14 cellular contexts compared by ENCODE assay signal in the genomic region with DNA sequence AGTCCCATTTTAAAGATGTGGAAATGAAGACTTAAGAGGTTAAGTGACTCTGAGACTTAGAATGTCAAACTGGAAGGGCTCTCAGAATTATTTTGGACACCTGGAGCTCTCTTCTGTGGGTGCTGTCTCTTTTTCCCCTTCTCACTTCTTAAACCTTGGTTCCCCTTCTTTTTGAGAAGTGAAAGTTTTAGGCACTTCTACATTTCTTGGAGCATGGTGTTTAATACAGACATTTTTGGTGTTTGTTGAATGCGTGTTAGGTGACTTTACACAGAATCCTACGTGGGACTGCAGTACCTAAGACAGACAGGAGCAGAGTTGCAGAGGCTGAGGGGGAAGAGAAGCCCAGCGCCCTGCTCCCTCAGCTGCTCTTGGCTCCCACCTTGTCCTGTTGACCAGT.
DNase-seq lines count a peak whose midpoint lies in the region; ATAC-seq and TF ChIP-seq lines count a peak whose summit lies in the region.
"Had no signal": no experiment of that assay in that cellular context is flagged by ENCODE, and none has a peak within 500 bp of the region (broad histone marks: within the 10 kb centered on the region; RNA-seq: fewer than 3 reads in every experiment).

No MANE protein-coding gene starts in this region.

- H3K36me3 Mint-ChIP-seq in memory B cell: no peaks in the 10 kb centered on the region
- no peaks in the 10 kb centered on the region for H3K36me3 Mint-ChIP-seq in activated CD8-positive, alpha-beta T cell treated with anti-CD3 and anti-CD28 coated beads for 36 hours (ENCODE audit: low read depth)
- H3K36me3 Mint-ChIP-seq: activated naive CD4-positive, alpha-beta T cell treated with anti-CD3 and anti-CD28 coated beads, Interleukin-2, amount 50 U/mL, for 24 hours had no signal

- H3K9me3 Mint-ChIP-seq in memory B cell: no peaks in the 10 kb centered on the region
- no peaks in the 10 kb centered on the region for H3K9me3 Mint-ChIP-seq in activated CD8-positive, alpha-beta T cell treated with anti-CD3 and anti-CD28 coated beads for 36 hours
- H3K9me3 Mint-ChIP-seq: activated naive CD4-positive, alpha-beta T cell treated with anti-CD3 and anti-CD28 coated beads, Interleukin-2, amount 50 U/mL, for 24 hours had no signal

- intact Hi-C loops in activated CD8-positive, alpha-beta T cell treated with anti-CD3 and anti-CD28 coated beads for 36 hours (cut with micrococcal nuclease): no loop called here

- no peaks in the 10 kb centered on the region for H3K27me3 Mint-ChIP-seq in memory B cell
- H3K27me3 Mint-ChIP-seq in activated CD8-positive, alpha-beta T cell treated with anti-CD3 and anti-CD28 coated beads for 36 hours: peaks cover 3% of the 10 kb centered on the region

- ATAC-seq in GM18511 (IDR thresholded peaks at IDR 0.05; ENCODE audit: unreplicated experiment): peak; percentile 60
- ATAC-seq in GM21723 (IDR thresholded peaks at IDR 0.05; ENCODE audit: unreplicated experiment): peak; percentile 66
- peak; percentile 38 for ATAC-seq in HG03442 (IDR thresholded peaks at IDR 0.05; ENCODE audit: unreplicated experiment)
- peak; percentile 77 for ATAC-seq in memory B cell (ENCODE audit: low read depth)
- ATAC-seq in GM21423 (IDR thresholded peaks at IDR 0.05; ENCODE audit: unreplicated experiment): no peak
- ATAC-seq in activated CD8-positive, alpha-beta T cell treated with anti-CD3 and anti-CD28 coated beads for 36 hours: no peak
- ATAC-seq: activated CD4-positive, CD25-positive, alpha-beta regulatory T cell treated with anti-CD3 and anti-CD28 coated beads, Interleukin-2, amount 50 U/mL, for 24 hours had no signal

- POLR2A ChIA-PET in activated CD8-positive, alpha-beta T cell treated with anti-CD3 and anti-CD28 coated beads for 36 hours (lab: Charles Lee): no interaction called here

- no peak for DNase-seq in memory B cell (ENCODE audit: low spot score in 2 of 2)
- DNase-seq in activated CD8-positive, alpha-beta T cell treated with anti-CD3 and anti-CD28 coated beads for 36 hours: no peak
- no peak for DNase-seq in stimulated activated CD4-positive, alpha-beta T cell treated with anti-CD3 and anti-CD28 coated beads, Interleukin-1b, Interleukin-23, amount 100 ng/mL, for 48 hours
- DNase-seq in stimulated activated CD4-positive, alpha-beta T cell treated with anti-CD3 and anti-CD28 coated beads, Interleukin-15, amount 100 ng/mL, for 24 hours: no peak
- DNase-seq: GOT3; MG63; stimulated activated CD4-positive, alpha-beta T cell treated with anti-CD3 and anti-CD28 coated beads, Interleukin-4, amount 100 ng/mL, for 4 hours; trophoblast cell had no signal

- no peak overlapping the region for H3K4me3 Mint-ChIP-seq in memory B cell
- H3K4me3 Mint-ChIP-seq in activated CD8-positive, alpha-beta T cell treated with anti-CD3 and anti-CD28 coated beads for 36 hours: no peak overlapping the region
- H3K4me3 Mint-ChIP-seq: activated naive CD4-positive, alpha-beta T cell treated with anti-CD3 and anti-CD28 coated beads, Interleukin-2, amount 50 U/mL, for 24 hours had no signal

- H3K4me1 Mint-ChIP-seq in memory B cell: peaks cover 12% of the 10 kb centered on the region
- H3K4me1 Mint-ChIP-seq in activated CD8-positive, alpha-beta T cell treated with anti-CD3 and anti-CD28 coated beads for 36 hours (ENCODE audit: low read depth): no peaks in the 10 kb centered on the region
- H3K4me1 Mint-ChIP-seq: activated naive CD4-positive, alpha-beta T cell treated with anti-CD3 and anti-CD28 coated beads, Interleukin-2, amount 50 U/mL, for 24 hours had no signal

- no peak for TF ChIP-seq CTCF in activated CD8-positive, alpha-beta T cell treated with anti-CD3 and anti-CD28 coated beads for 36 hours (IDR thresholded peaks at IDR 0.05)

- H3K27ac Mint-ChIP-seq in memory B cell: no peak overlapping the region
- no peak overlapping the region for H3K27ac Mint-ChIP-seq in activated CD8-positive, alpha-beta T cell treated with anti-CD3 and anti-CD28 coated beads for 36 hours
- H3K27ac Mint-ChIP-seq: activated naive CD4-positive, alpha-beta T cell treated with anti-CD3 and anti-CD28 coated beads, Interleukin-2, amount 50 U/mL, for 24 hours had no signal

- CTCF ChIA-PET in activated CD8-positive, alpha-beta T cell treated with anti-CD3 and anti-CD28 coated beads for 36 hours (lab: Charles Lee): no interaction called here

Comparison
In these comparisons a context has a peak if more than half of its experiments do, and no peak if none do; other contexts are left out.
1. ATAC-seq: peak in GM18511 (single experiment), GM21723 (single experiment), HG03442 (single experiment) and memory B cell (single experiment); none in GM21423 (single experiment) and activated CD8-positive, alpha-beta T cell treated with anti-CD3 and anti-CD28 coated beads for 36 hours (single experiment).